ENCODE assay signal across 1 cellular context in genomic region chr20:45515147-45515913, GRCh38.
TF ChIP-seq lines count a peak whose summit lies in the region.

Gene SPINT3, minus strand, starts transcription at chr20:45515622. Its CDS starts 14 bp downstream, at chr20:45515608.

TF ChIP-seq in HCT116, 20 proteins besides CTCF, POLR2A, EP300 and RAD21 (continued from another document):
- peak; percentile 53 for TF ChIP-seq REST (IDR thresholded peaks at IDR 0.05; ENCODE audit: low read depth)
